20 cellular contexts compared by ENCODE assay signal in genomic region chr17:4576729-4577322, GRCh38. TPM values are rescaled to one million over a fixed set of nuclear protein-coding genes. Genes with fewer than 3 reads are reported as not detected.
A peak's percentile ranks its signal among the peaks of the same experiment; 100 is the strongest.
DNase-seq lines count a peak whose midpoint lies in the region; ATAC-seq and TF ChIP-seq lines count a peak whose summit lies in the region.
"Had no signal": no experiment of that assay in that cellular context is flagged by ENCODE, and none has a peak within 500 bp of the region (broad histone marks: within the 10 kb centered on the region; RNA-seq: fewer than 3 reads in every experiment).

No MANE protein-coding gene starts in this region.

- peaks cover 9% of the 10 kb centered on the region for H3K4me1 Mint-ChIP-seq in chondrocyte (ENCODE audit: low read depth)

- H3K4me1 ChIP-seq in HUES6 (ENCODE audit: control insufficient read depth, insufficient read depth, low read length) = peaks cover 25% of the 10 kb centered on the region

- H3K4me3 Mint-ChIP-seq in chondrocyte (ENCODE audit: unreplicated experiment) = no peak overlapping the region
- H3K4me3 Mint-ChIP-seq: activated CD4-positive, alpha-beta T cell treated with anti-CD3 and anti-CD28 coated beads for 36 hours; HFFc6 had no signal

- H3K27me3 Mint-ChIP-seq in chondrocyte (ENCODE audit: low read depth) = peaks cover 10% of the 10 kb centered on the region

- DNase-seq in chondrocyte (ENCODE audit: low spot score) (no peak), islet precursor cell (peak; percentile 96), retina (peak; percentile 83), mesenteric fat pad (ENCODE audit: low spot score) (no peak), GF-D8 (lab: John Stamatoyannopoulos, UW) (no peak)
- DNase-seq: activated CD4-positive, alpha-beta T cell treated with anti-CD3 and anti-CD28 coated beads for 36 hours; activated effector memory CD4-positive, alpha-beta T cell treated with anti-CD3 and anti-CD28 coated beads, Interleukin-2, amount 50 U/mL, for 16 hours; amygdala; Caco-2; cerebellar nuclear complex; HFFc6; IMR-90; NCI-H2029; stimulated activated CD4-positive, alpha-beta T cell treated with anti-CD3 and anti-CD28 coated beads, Interleukin-4, amount 100 ng/mL, for 1 hour; substantia nigra; T1000 had no signal

- no peak for TF ChIP-seq CTCF in chondrocyte (IDR thresholded peaks at IDR 0.05)

- H3K27ac Mint-ChIP-seq in chondrocyte (ENCODE audit: unreplicated experiment) = peak overlapping the region; percentile 36
- H3K27ac Mint-ChIP-seq: activated CD4-positive, alpha-beta T cell treated with anti-CD3 and anti-CD28 coated beads for 36 hours; HFFc6 had no signal

- H3K36me3 ChIP-seq in HUES6 (ENCODE audit: control insufficient read depth, insufficient read depth, low read length) = no peaks in the 10 kb centered on the region

- H3K4me3 ChIP-seq in HUES6 (ENCODE audit: low read depth, low read length) = no peak overlapping the region

- 0 out of 2 replicates have a peak, but pooled peaks cover 1% of the 10 kb centered on the region for H3K27me3 ChIP-seq in HUES6 (ENCODE audit: control insufficient read depth, insufficient read depth, low read length)

- peak overlapping the region; percentile 62 for H3K27ac ChIP-seq in HUES6 (ENCODE audit: low read depth, low read length)

- H3K9me3 ChIP-seq in HUES6 (ENCODE audit: control insufficient read depth, insufficient read depth, low read depth, low read length) = 0 out of 2 replicates have a peak, but pooled peaks cover 2% of the 10 kb centered on the region
- H3K9me3 ChIP-seq: Caco-2 had no signal

- no peak for ATAC-seq in GM18517 (IDR thresholded peaks at IDR 0.05; ENCODE audit: unreplicated experiment)
- ATAC-seq: activated CD4-positive, alpha-beta T cell treated with anti-CD3 and anti-CD28 coated beads for 36 hours; SK-N-SH treated with all-trans-retinoic acid at 6 μM for 48 hours had no signal

- no peak overlapping the region for H3K9ac ChIP-seq in HUES6 (ENCODE audit: low read length)

- H3K9me3 Mint-ChIP-seq in chondrocyte (ENCODE audit: low read depth) = no peaks in the 10 kb centered on the region
- H3K9me3 Mint-ChIP-seq: HFFc6 had no signal

- no peaks in the 10 kb centered on the region for H3K36me3 Mint-ChIP-seq in chondrocyte (ENCODE audit: low read depth)

RNA-seq across cellular contexts. Expression of gene SMTNL2, which starts 7.5 kb away (rescaled TPM):
- total RNA-seq in chondrocyte (0.32 to 0.36 TPM in 2 of 3 replicates, not detected in the other), mesenteric fat pad (0.74 TPM)
- total RNA-seq: activated CD4-positive, alpha-beta T cell treated with anti-CD3 and anti-CD28 coated beads for 36 hours; fibroblast of villous mesenchyme; HFFc6; IMR-90 had no signal

RNA-seq across cellular contexts. Expression of gene GGT6, which starts 16.4 kb away (rescaled TPM):
- total RNA-seq in chondrocyte = not detected in 3 replicates
- not detected for total RNA-seq in mesenteric fat pad
- total RNA-seq: activated CD4-positive, alpha-beta T cell treated with anti-CD3 and anti-CD28 coated beads for 36 hours; Caco-2; fibroblast of villous mesenchyme; HFFc6; IMR-90 had no signal

RNA-seq across cellular contexts. Expression of gene MYBBP1A, which starts 21.6 kb away (rescaled TPM):
- 33.6 to 58.2 TPM (median 36.4 TPM) in 3 replicates for total RNA-seq in chondrocyte
- total RNA-seq in mesenteric fat pad = 54.0 TPM

Comparison
In these comparisons a context has a peak if more than half of its experiments do, and no peak if none do; other contexts are left out.
1. DNase-seq: peak in islet precursor cell (single experiment) and retina (single experiment); none in chondrocyte (single experiment), mesenteric fat pad (single experiment) and GF-D8 (single experiment).